Comparison of ENCODE assay signal across 1 cellular context in genomic region chr2:177553176-177553909, GRCh38.
TF ChIP-seq lines count a peak whose summit lies in the region.

No MANE protein-coding gene starts in this region.

TF ChIP-seq in HEK293, 187 proteins besides CTCF, POLR2A, EP300 and RAD21 (continued from another document):
- TF ChIP-seq ZBTB44 (tag by site-specific recombination; IDR thresholded peaks at IDR 0.05) (no peak), ZBTB20 (tag by site-specific recombination; IDR thresholded peaks at IDR 0.05) (peak; percentile 43; the same call in 1 of the 2 replicates), ZNF76 (tag by site-specific recombination; IDR thresholded peaks at IDR 0.05; ENCODE audit: borderline replicate concordance, low read depth) (no peak), ZNF677 (tag by site-specific recombination; IDR thresholded peaks at IDR 0.05) (no peak), PRDM4 (tag by site-specific recombination; IDR thresholded peaks at IDR 0.05) (0 out of 2 replicates have a peak, but pooled peaks have one; percentile 15), YY1 (tag by site-specific recombination; IDR thresholded peaks at IDR 0.05) (0 out of 2 replicates have a peak, but pooled peaks have one; percentile 5), SCRT2 (tag by site-specific recombination; IDR thresholded peaks at IDR 0.05) (no peak), ZNF488 (tag by site-specific recombination; IDR thresholded peaks at IDR 0.05) (no peak), ZNF658 (tag by site-specific recombination; IDR thresholded peaks at IDR 0.05) (no peak), ZNF18 (tag by site-specific recombination; IDR thresholded peaks at IDR 0.05) (no peak), ZBTB49 (tag by site-specific recombination; IDR thresholded peaks at IDR 0.05; ENCODE audit: low read depth) (no peak), ZNF629 (tag by site-specific recombination; IDR thresholded peaks at IDR 0.05) (0 out of 2 replicates have a peak, but pooled peaks have one; percentile 3), BCL6B (tag by site-specific recombination; IDR thresholded peaks at IDR 0.05) (no peak), PRDM1 (tag by site-specific recombination; IDR thresholded peaks at IDR 0.05) (peak; percentile 88), ZNF600 (tag by site-specific recombination; IDR thresholded peaks at IDR 0.05) (peak; percentile 7; the same call in 1 of the 2 replicates), ZNF544 (tag by site-specific recombination; IDR thresholded peaks at IDR 0.05) (no peak)
TF ChIP-seq in HEK293: peak in this region for 9.
